ENCODE assay signal across 29 cellular contexts in genomic region chr17:11651089-11651488, GRCh38. TPM values are rescaled to one million over a fixed set of nuclear protein-coding genes. Genes with fewer than 3 reads are reported as not detected.
"Had no signal": no experiment of that assay in that cellular context is flagged by ENCODE, and none has a peak within 500 bp of the region (broad histone marks: within the 10 kb centered on the region; RNA-seq: fewer than 3 reads in every experiment).

No MANE protein-coding gene starts in this region.

- DNase-seq: dermis blood vessel endothelial cell; dorsolateral prefrontal cortex; effector CD4-positive, alpha-beta T cell; effector memory CD4-positive, alpha-beta T cell; esophagus squamous epithelium; foreskin fibroblast; foreskin melanocyte; gastrocnemius medialis; heart left ventricle; hypothalamus; immature natural killer cell; islet precursor cell; kidney; kidney glomerular epithelial cell; left colon; left lung; left ventricle myocardium superior; lower lobe of right lung; mesenchymal stem cell; mucosa of descending colon; naive B cell had no signal

- H3K36me3 ChIP-seq: esophagus squamous epithelium, gastrocnemius medialis, heart left ventricle, left lung, lower lobe of right lung had no signal

- H2AFZ ChIP-seq: hepatocyte had no signal

- H3K27ac ChIP-seq: coronary artery, dorsolateral prefrontal cortex, esophagus squamous epithelium, gastrocnemius medialis, heart left ventricle, hepatocyte, left lung, lower lobe of right lung had no signal

- H3K9me3 ChIP-seq: esophagus squamous epithelium, gastrocnemius medialis, heart left ventricle, left lung, lower lobe of right lung, mucosa of descending colon had no signal

- H3K27me3 ChIP-seq: dorsolateral prefrontal cortex, esophagus squamous epithelium, gastrocnemius medialis, heart left ventricle, hepatocyte, left lung had no signal

- H3K4me2 ChIP-seq: hepatocyte had no signal

- FAIRE-seq: colon, endothelial cell of umbilical vein, kidney had no signal

- ATAC-seq: gastrocnemius medialis, heart left ventricle, left colon, left lung, left ventricle myocardium superior, lower lobe of right lung, mucosa of descending colon had no signal

- H3K79me2 ChIP-seq: hepatocyte had no signal

- H3K4me1 ChIP-seq: esophagus squamous epithelium, gastrocnemius medialis, heart left ventricle, left lung, lower lobe of right lung had no signal

- H3K4me3 ChIP-seq: coronary artery, dorsolateral prefrontal cortex, esophagus squamous epithelium, gastrocnemius medialis, heart left ventricle, hepatocyte, left lung, lower lobe of right lung, mucosa of descending colon had no signal

RNA-seq across cellular contexts. Expression of gene DNAH9, which starts 52.8 kb away (rescaled TPM):
- total RNA-seq: dermis blood vessel endothelial cell, endothelial cell of umbilical vein, epithelial cell of proximal tubule, gastrocnemius medialis, glomerular endothelial cell, lung microvascular endothelial cell, myocyte had no signal
- polyA plus RNA-seq: endothelial cell of umbilical vein, heart left ventricle, immature natural killer cell had no signal
